Comparison of ENCODE assay signal across 8 cellular contexts in the genomic region with DNA sequence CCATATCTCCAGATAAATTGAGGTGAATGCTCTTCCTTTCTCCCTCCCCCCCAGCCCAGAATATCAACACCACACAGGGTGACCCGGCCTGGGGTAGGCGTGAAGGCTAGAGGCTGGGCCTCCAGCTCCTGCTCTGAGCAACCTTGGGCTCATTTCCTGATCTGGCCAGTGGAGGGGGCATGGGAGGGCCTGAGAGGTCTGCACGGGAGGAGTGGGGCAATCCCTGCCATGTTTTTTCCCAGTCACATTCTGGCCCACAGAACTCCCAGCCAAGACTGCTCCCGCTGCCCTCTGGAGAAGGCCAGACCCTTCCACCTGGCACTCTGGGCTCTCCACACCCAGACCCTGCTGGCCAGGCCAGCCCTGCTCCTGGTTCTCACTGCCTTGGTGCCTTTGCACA. TPM values are rescaled to one million over a fixed set of nuclear protein-coding genes. Genes with fewer than 3 reads are reported as not detected.
DNase-seq lines count a peak whose midpoint lies in the region; ATAC-seq and TF ChIP-seq lines count a peak whose summit lies in the region.
"Had no signal": no experiment of that assay in that cellular context is flagged by ENCODE, and none has a peak within 500 bp of the region (broad histone marks: within the 10 kb centered on the region; RNA-seq: fewer than 3 reads in every experiment).

No MANE protein-coding gene starts in this region.

- H3K4me2 ChIP-seq in mammary epithelial cell (ENCODE audit: insufficient read depth, low read depth, low read length): peak overlapping the region; percentile 61

- CTCF ChIA-PET in mammary epithelial cell (lab: Charles Lee; ENCODE audit: low non-redundant PET): interaction anchor here (0.6 kb wide), 1 partner anchor 30 kb away, joined by 7 read pairs; no protein-coding TSS in a partner anchor

- dilution Hi-C loops in mammary epithelial cell (cut with HindIII; ENCODE audit: low sequenced_read_pairs): no loop called here

- H3K79me2 ChIP-seq in mammary epithelial cell (ENCODE audit: insufficient read depth, low read length): no peaks in the 10 kb centered on the region

- H3K4me3 ChIP-seq in mammary epithelial cell (replicated peaks in 1 of 3; ENCODE audit: insufficient read depth in 1 of 3, low read depth in 2 of 3, low read length in 3 of 3): no peak overlapping the region
- H3K4me3 ChIP-seq in upper lobe of right lung: no peak overlapping the region
- no peak overlapping the region for H3K4me3 ChIP-seq in thyroid gland (replicated peaks in 1 of 3)

- peaks cover 31% of the 10 kb centered on the region for H3K4me1 ChIP-seq in mammary epithelial cell (ENCODE audit: insufficient read depth, low read length)
- no peaks in the 10 kb centered on the region for H3K4me1 ChIP-seq in upper lobe of right lung
- H3K4me1 ChIP-seq in thyroid gland: no peaks in the 10 kb centered on the region

- 100% methylated on average over 1 of the region's 4 CpGs for WGBS in mammary epithelial cell (ENCODE audit: low coverage, missing lambda C conversion rate)
- 72 to 84% methylated on average over 3 to 4 of the region's 4 CpGs for WGBS in thyroid gland, 2 donors

- no peak overlapping the region for H3K9ac ChIP-seq in mammary epithelial cell (ENCODE audit: insufficient read depth, low read length)

- H3K27me3 ChIP-seq in mammary epithelial cell (ENCODE audit: insufficient read depth, low read length): no peaks in the 10 kb centered on the region
- H3K27me3 ChIP-seq in upper lobe of right lung: no peaks in the 10 kb centered on the region
- no peaks in the 10 kb centered on the region for H3K27me3 ChIP-seq in thyroid gland

- no TSS peak for BruUV-seq in mammary epithelial cell (replicated peaks; lab: Mats Ljungman, UMichigan)

- peak; percentile 23 to 59 for TF ChIP-seq CTCF in mammary epithelial cell (conservative IDR thresholded peaks at IDR 0.05 in 1 of 2, IDR thresholded peaks at IDR 0.05 in 1 of 2; ENCODE audit: extremely low read depth in 1 of 2, insufficient read depth in 1 of 2, low read depth in 1 of 2, low read length in 2 of 2)
- TF ChIP-seq CTCF in upper lobe of right lung (IDR thresholded peaks at IDR 0.05): no peak
- no peak for TF ChIP-seq CTCF in thyroid gland (IDR thresholded peaks at IDR 0.05)

- H3K36me3 ChIP-seq in mammary epithelial cell (ENCODE audit: insufficient read depth, low read length) (no peaks in the 10 kb centered on the region), upper lobe of right lung (no peaks in the 10 kb centered on the region), thyroid gland (no peaks in the 10 kb centered on the region)

- intact Hi-C loops in cardiac septum (cut with DNase I): no loop called here
- intact Hi-C loops in Right ventricle myocardium inferior (cut with DNase I): no loop called here
- intact Hi-C loops in mammary epithelial cell (cut with micrococcal nuclease): no loop called here
- intact Hi-C loops in upper lobe of right lung (cut with DNase I): no loop called here
- intact Hi-C loops in thyroid gland (cut with DNase I): no loop called here

- in situ Hi-C loops in mammary epithelial cell (cut with MboI; ENCODE audit: low sequenced_read_pairs in 2 of 2): loop anchor here in 1 of 2 donors (25.0 kb wide), 1 partner anchor 149 kb away; no protein-coding TSS in a partner anchor

- H4K20me1 ChIP-seq in mammary epithelial cell (ENCODE audit: insufficient read depth, low read length): no peaks in the 10 kb centered on the region

- ATAC-seq in Right ventricle myocardium inferior (no peak), upper lobe of right lung (peak; percentile 56), HG02759 (IDR thresholded peaks at IDR 0.05; ENCODE audit: unreplicated experiment) (no peak)

- peak overlapping the region; percentile 69 for H2AFZ ChIP-seq in mammary epithelial cell (ENCODE audit: low read depth, low read length)

- TF ChIP-seq POLR2A in thyroid gland (IDR thresholded peaks at IDR 0.05): no peak

- DNase-seq in cardiac septum (ENCODE audit: low spot score): peak; percentile 74
- no peak for DNase-seq in Right ventricle myocardium inferior (ENCODE audit: missing footprints)
- DNase-seq in mammary epithelial cell: peak; percentile 25
- DNase-seq in upper lobe of right lung: no peak
- DNase-seq in thyroid gland: no peak
- DNase-seq: aorta had no signal

- H3K27ac ChIP-seq in mammary epithelial cell (ENCODE audit: insufficient read depth, low read depth, low read length): no peak overlapping the region
- no peak overlapping the region for H3K27ac ChIP-seq in upper lobe of right lung
- no peak overlapping the region for H3K27ac ChIP-seq in thyroid gland

- H3K9me3 ChIP-seq in mammary epithelial cell (replicated peaks; ENCODE audit: insufficient read depth, low read length) (no peaks in the 10 kb centered on the region), upper lobe of right lung (no peaks in the 10 kb centered on the region), thyroid gland (no peaks in the 10 kb centered on the region)

RNA-seq across cellular contexts. Expression of a gene that starts 3.9 kb away (rescaled TPM):
- total RNA-seq in cardiac septum (not detected), Right ventricle myocardium inferior (not detected), mammary epithelial cell (1 to 10 TPM in 1 of 2 donors, not detected in 1; 2.5 TPM), upper lobe of right lung (not detected), thyroid gland (not detected)
- polyA plus RNA-seq in mammary epithelial cell: 0.10 TPM
- not detected for polyA minus RNA-seq in mammary epithelial cell
- polyA plus RNA-seq: aorta had no signal

RNA-seq across cellular contexts. Expression of a gene that starts 30.7 kb away (rescaled TPM):
- total RNA-seq in cardiac septum: 12.2 TPM
- 9.3 TPM for total RNA-seq in Right ventricle myocardium inferior
- total RNA-seq in mammary epithelial cell: 10 to 100 TPM; 40.1 to 44.0 TPM
- polyA plus RNA-seq in mammary epithelial cell: 42.5 TPM
- polyA minus RNA-seq in mammary epithelial cell: 30.0 TPM
- total RNA-seq in upper lobe of right lung: 22.3 TPM
- 10 to 100 TPM; 16.6 to 28.0 (median 24.2) TPM for total RNA-seq in thyroid gland

RNA-seq across cellular contexts. Expression of a gene that starts 30.9 kb away (rescaled TPM):
- 11.0 TPM for total RNA-seq in cardiac septum
- 8.7 TPM for total RNA-seq in Right ventricle myocardium inferior
- total RNA-seq in mammary epithelial cell: 10 to 100 TPM in 1 of 2 donors, 1 to 10 TPM in 1; 4.0 to 11.0 TPM
- polyA plus RNA-seq in mammary epithelial cell: 5.8 TPM
- not detected for polyA minus RNA-seq in mammary epithelial cell
- 6.1 TPM for total RNA-seq in upper lobe of right lung
- 1 to 10 TPM; 4.2 to 7.2 (median 4.7) TPM for total RNA-seq in thyroid gland

RNA-seq across cellular contexts. Expression of a gene that starts 48.6 kb away (rescaled TPM):
- total RNA-seq in cardiac septum (not detected), Right ventricle myocardium inferior (not detected), mammary epithelial cell (under 1 TPM in 1 of 2 donors, not detected in 1; 0.16 TPM), upper lobe of right lung (not detected), thyroid gland (1 to 10 TPM in 1 of 4 donors, under 1 TPM in 1, not detected in 2; 0.11 to 2.6 TPM)
- polyA plus RNA-seq in mammary epithelial cell: 0.02 TPM
- not detected for polyA minus RNA-seq in mammary epithelial cell
- total RNA-seq: renal cortical epithelial cell had no signal
- polyA plus RNA-seq: aorta had no signal

RNA-seq across cellular contexts. Expression of a gene that starts 53.9 kb away (rescaled TPM):
- total RNA-seq in cardiac septum: 717 TPM
- 856 TPM for total RNA-seq in Right ventricle myocardium inferior
- 100 to 1,000 TPM; 442 to 862 TPM for total RNA-seq in mammary epithelial cell
- polyA plus RNA-seq in mammary epithelial cell: 1,097 TPM
- 959 TPM for polyA minus RNA-seq in mammary epithelial cell
- total RNA-seq in upper lobe of right lung: 478 TPM
- total RNA-seq in thyroid gland: 100 to 1,000 TPM; 368 to 678 (median 607) TPM

Comparison
In these comparisons a context has a peak if more than half of its experiments do, and no peak if none do; other contexts are left out.
1. DNase-seq: peak in cardiac septum (single experiment) and mammary epithelial cell (single experiment); none in Right ventricle myocardium inferior (single experiment), upper lobe of right lung (single experiment) and thyroid gland (0 of 2).
2. CTCF ChIP-seq: peak in mammary epithelial cell (2 of 2); none in upper lobe of right lung (single experiment) and thyroid gland (0 of 6).